Comparison of ENCODE assay signal across 27 cellular contexts in genomic region chr1:171280596-171280995, GRCh38. TPM values are rescaled to one million over a fixed set of nuclear protein-coding genes. Genes with fewer than 3 reads are reported as not detected.
DNase-seq lines count a peak whose midpoint lies in the region; ATAC-seq and TF ChIP-seq lines count a peak whose summit lies in the region.
"Had no signal": no experiment of that assay in that cellular context is flagged by ENCODE, and none has a peak within 500 bp of the region (broad histone marks: within the 10 kb centered on the region; RNA-seq: fewer than 3 reads in every experiment).

No MANE protein-coding gene starts in this region.

- H3K36me3 ChIP-seq in hepatocyte (replicated peaks; ENCODE audit: insufficient read depth, low read depth), result no peaks in the 10 kb centered on the region
- H3K36me3 ChIP-seq: BE2C had no signal

- ATAC-seq in activated B cell treated with CpG ODN at 0.5 μM for 24 hours (ENCODE audit: low read depth) (peak; percentile 31), GM21381 (IDR thresholded peaks at IDR 0.05; ENCODE audit: unreplicated experiment) (no peak)
- ATAC-seq: PC-3 had no signal

- H3K4me1 ChIP-seq in hepatocyte (ENCODE audit: insufficient read depth), result no peaks in the 10 kb centered on the region
- H3K4me1 ChIP-seq: BE2C had no signal

- H3K4me3 Mint-ChIP-seq in activated B cell treated with CpG ODN at 0.5 μM for 24 hours (peak overlapping the region; percentile 28), nephron progenitor cell (peak overlapping the region; percentile 15)
- H3K4me3 Mint-ChIP-seq: CD14-positive monocyte; CD8-positive, alpha-beta memory T cell; T-helper 1 cell treated with Interleukin-12 subunit alpha and Interleukin-12 subunit beta and Interleukin-4 antibody, amounts not matched to agents 30 μg/mL and 1 μg/mL, for 36 hours had no signal

- no peaks in the 10 kb centered on the region for H3K9me3 Mint-ChIP-seq in activated B cell treated with CpG ODN at 0.5 μM for 24 hours
- H3K9me3 Mint-ChIP-seq in nephron progenitor cell, result no peaks in the 10 kb centered on the region
- H3K9me3 Mint-ChIP-seq: CD8-positive, alpha-beta memory T cell; T-helper 1 cell treated with Interleukin-12 subunit alpha and Interleukin-12 subunit beta and Interleukin-4 antibody, amounts not matched to agents 30 μg/mL and 1 μg/mL, for 36 hours had no signal

- H3K27me3 Mint-ChIP-seq in activated B cell treated with CpG ODN at 0.5 μM for 24 hours (peaks cover 2% of the 10 kb centered on the region), nephron progenitor cell (ENCODE audit: low read depth, poor library complexity) (peaks cover 6% of the 10 kb centered on the region)

- H3K27ac Mint-ChIP-seq in activated B cell treated with CpG ODN at 0.5 μM for 24 hours (peak overlapping the region; percentile 77), nephron progenitor cell (peak overlapping the region; percentile 89)
- H3K27ac Mint-ChIP-seq: CD14-positive monocyte; CD8-positive, alpha-beta memory T cell; T-helper 1 cell treated with Interleukin-12 subunit alpha and Interleukin-12 subunit beta and Interleukin-4 antibody, amounts not matched to agents 30 μg/mL and 1 μg/mL, for 36 hours had no signal

- no peaks in the 10 kb centered on the region for H3K79me2 ChIP-seq in hepatocyte

- H3K36me3 Mint-ChIP-seq in activated B cell treated with CpG ODN at 0.5 μM for 24 hours (ENCODE audit: low read depth), result no peaks in the 10 kb centered on the region
- no peaks in the 10 kb centered on the region for H3K36me3 Mint-ChIP-seq in nephron progenitor cell (ENCODE audit: low read depth)
- H3K36me3 Mint-ChIP-seq: CD14-positive monocyte; CD8-positive, alpha-beta memory T cell had no signal

- DNase-seq in NCI-H1048 (lab: John Stamatoyannopoulos, UW) (peak; percentile 59), NCI-H526 (lab: John Stamatoyannopoulos, UW) (peak; percentile 86 to 87), activated B cell treated with CpG ODN at 0.5 μM for 24 hours (no peak), nephron progenitor cell (no peak), hepatocyte (ENCODE audit: low spot score) (no peak), NCI-H1092 treated with DMSO at 0.1 percent for 48 hours (lab: John Stamatoyannopoulos, UW) (no peak)
- DNase-seq: BE2C; CD8-positive, alpha-beta memory T cell; DMS 273 treated with DMSO at 0.1 percent for 48 hours; DMS79 treated with DMSO at 0.1 percent for 48 hours; GF-D8; HCEC 1CT; NCI-H1092; NCI-H1694; NCI-H2029 treated with DMSO at 0.1 percent for 48 hours; NCI-H2171 treated with DMSO at 0.1 percent for 48 hours; NCI-H345; NCI-H510A treated with DMSO at 0.1 percent for 48 hours; NCI-H82; PC-3; SK-N-SH; SW 1271 had no signal

- no peaks in the 10 kb centered on the region for H3K9me2 ChIP-seq in hepatocyte (replicated peaks; ENCODE audit: insufficient read depth)
- H3K9me2 ChIP-seq: SK-N-SH had no signal

- H3K9me3 ChIP-seq in hepatocyte (ENCODE audit: low read depth), result no peaks in the 10 kb centered on the region
- H3K9me3 ChIP-seq: BE2C, SK-N-SH had no signal

- no peak overlapping the region for H3K4me2 ChIP-seq in hepatocyte
- H3K4me2 ChIP-seq: SK-N-SH had no signal

- CTCF ChIA-PET in activated B cell treated with CpG ODN at 0.5 μM for 24 hours (lab: Charles Lee), result interaction anchor here (1.7 kb wide), 2 partner anchors 33 to 36 kb away, joined by 4 to 7 read pairs; partner anchors contain the start of gene FMO4

- H2AFZ ChIP-seq in hepatocyte, result no peak overlapping the region

- no peak for TF ChIP-seq CTCF in activated B cell treated with CpG ODN at 0.5 μM for 24 hours (IDR thresholded peaks at IDR 0.05)
- no peak for TF ChIP-seq CTCF in nephron progenitor cell (IDR thresholded peaks at IDR 0.05)
- no peak for TF ChIP-seq CTCF in hepatocyte (IDR thresholded peaks at IDR 0.05; ENCODE audit: poor library complexity)

- H4K20me1 ChIP-seq in hepatocyte (ENCODE audit: insufficient read depth, poor library complexity, severe bottlenecking), result no peaks in the 10 kb centered on the region

- H3K27me3 ChIP-seq in hepatocyte, result no peaks in the 10 kb centered on the region
- H3K27me3 ChIP-seq: BE2C had no signal

- POLR2A ChIA-PET in activated B cell treated with CpG ODN at 0.5 μM for 24 hours (lab: Charles Lee), result no interaction called here

- 75% methylated on average over 7 of the region's 7 CpGs for WGBS in hepatocyte (ENCODE audit: low lambda C conversion rate, missing lambda C conversion rate)

- H3K4me1 Mint-ChIP-seq in activated B cell treated with CpG ODN at 0.5 μM for 24 hours, result peaks cover 44% of the 10 kb centered on the region
- peaks cover 29% of the 10 kb centered on the region for H3K4me1 Mint-ChIP-seq in nephron progenitor cell
- H3K4me1 Mint-ChIP-seq: CD8-positive, alpha-beta memory T cell had no signal

- intact Hi-C loops in activated B cell treated with CpG ODN at 0.5 μM for 24 hours (cut with micrococcal nuclease), result no loop called here

- no peak overlapping the region for H3K4me3 ChIP-seq in hepatocyte

- H3K27ac ChIP-seq in hepatocyte, result no peak overlapping the region

RNA-seq across cellular contexts. Expression of gene FMO1, which starts 32.3 kb away (rescaled TPM):
- total RNA-seq in activated B cell treated with CpG ODN at 0.5 μM for 24 hours (0.12 and 1.1 TPM in 2 replicates), hepatocyte (71.2 and 79.6 TPM in 2 replicates)
- polyA plus RNA-seq in hepatocyte, result 49.4 and 51.2 TPM in 2 replicates
- total RNA-seq: A673; CD8-positive, alpha-beta memory T cell; H1; PC-3 had no signal
- polyA plus RNA-seq: CD14-positive monocyte; CD8-positive, alpha-beta memory T cell; SK-N-SH had no signal

RNA-seq across cellular contexts. Expression of gene FMO4, which starts 33.4 kb away (rescaled TPM):
- total RNA-seq in activated B cell treated with CpG ODN at 0.5 μM for 24 hours (3.0 and 3.4 TPM in 2 replicates), hepatocyte (20.5 and 31.4 TPM in 2 replicates)
- 10.3 and 12.6 TPM in 2 replicates for polyA plus RNA-seq in hepatocyte

Comparison
In these comparisons a context has a peak if more than half of its experiments do, and no peak if none do; other contexts are left out.
1. DNase-seq: peak in NCI-H1048 (single experiment) and NCI-H526 (2 of 2); none in activated B cell treated with CpG ODN at 0.5 μM for 24 hours (single experiment), nephron progenitor cell (single experiment), hepatocyte (single experiment) and NCI-H1092 treated with DMSO at 0.1 percent for 48 hours (single experiment).
2. RNA of gene FMO1, which starts 32.3 kb away (total RNA-seq): 71.2 to 79.6 TPM in hepatocyte; 0.12 to 1.1 TPM in activated B cell treated with CpG ODN at 0.5 μM for 24 hours; every median in the first group is over 10 times any median in the second.